ENCODE assay signal across 12 cellular contexts in the genomic region with DNA sequence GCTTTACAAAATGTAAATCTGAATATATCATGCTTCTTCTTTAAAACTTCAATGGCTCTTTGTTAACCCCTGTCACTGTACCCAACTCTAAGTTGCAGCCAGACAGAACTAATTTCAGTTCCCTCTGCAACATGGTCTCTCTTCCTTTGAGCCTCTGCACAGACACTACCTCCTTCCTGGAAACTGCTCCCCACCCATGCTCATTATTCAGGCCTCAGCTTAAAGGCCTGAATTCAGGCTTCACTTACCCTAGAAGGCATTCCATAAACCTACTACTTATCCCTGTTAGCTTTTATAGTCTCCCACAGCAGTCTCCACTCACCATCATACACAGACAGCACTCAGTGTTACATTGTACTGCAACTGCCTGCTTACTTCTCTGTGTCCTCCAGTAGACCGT. TPM values are rescaled to one million over a fixed set of nuclear protein-coding genes. Genes with fewer than 3 reads are reported as not detected.
DNase-seq lines count a peak whose midpoint lies in the region; ATAC-seq and TF ChIP-seq lines count a peak whose summit lies in the region.
"Had no signal": no experiment of that assay in that cellular context is flagged by ENCODE, and none has a peak within 500 bp of the region (broad histone marks: within the 10 kb centered on the region; RNA-seq: fewer than 3 reads in every experiment).

No MANE protein-coding gene starts in this region.

- H3K9me3 ChIP-seq in mucosa of rectum (ENCODE audit: control insufficient read depth in 2 of 2, low read length in 2 of 2) (no peaks in the 10 kb centered on the region), heart right ventricle (no peaks in the 10 kb centered on the region)
- H3K9me3 ChIP-seq in effector memory CD4-positive, alpha-beta T cell (ENCODE audit: control insufficient read depth, low read length) = no peaks in the 10 kb centered on the region

- H3K9ac ChIP-seq in mucosa of rectum (ENCODE audit: low read depth in 1 of 2, low read length in 2 of 2) = no peak overlapping the region

- H3K27ac ChIP-seq in mucosa of rectum (ENCODE audit: low read depth in 2 of 2, low read length in 2 of 2) (peak overlapping the region; percentile 10 to 54), heart right ventricle (peak overlapping the region in 3 of 10 donors; percentile 39 to 89 (median 61))
- H3K27ac ChIP-seq in effector memory CD4-positive, alpha-beta T cell (ENCODE audit: insufficient read depth, low read length, poor library complexity, severe bottlenecking) = no peak overlapping the region

- ATAC-seq in GM18511 (IDR thresholded peaks at IDR 0.05; ENCODE audit: unreplicated experiment) (peak; percentile 27), GM21717 (IDR thresholded peaks at IDR 0.05; ENCODE audit: unreplicated experiment) (peak; percentile 29), HG03442 (IDR thresholded peaks at IDR 0.05; ENCODE audit: unreplicated experiment) (peak; percentile 14), heart right ventricle (no peak)
- ATAC-seq: activated T-cell treated with anti-CD3 and anti-CD28 coated beads, Interleukin-2, amount 50 U/mL, for 4 hours; right cardiac atrium had no signal

- H3K4me3 ChIP-seq in mucosa of rectum (ENCODE audit: low read length in 2 of 2) = no peak overlapping the region
- no peak overlapping the region for H3K4me3 ChIP-seq in effector memory CD4-positive, alpha-beta T cell (ENCODE audit: insufficient read depth, low read depth, low read length, poor library complexity, severe bottlenecking)
- H3K4me3 ChIP-seq in heart right ventricle = no peak overlapping the region

- intact Hi-C loops in heart right ventricle (cut with DNase I) = loop anchor here in 6 of 10 donors (5.0 kb wide), 5 partner anchors 40 to 90 kb away; no protein-coding TSS in a partner anchor

- TF ChIP-seq CTCF in heart right ventricle (IDR thresholded peaks at IDR 0.05) = no peak

- DNase-seq in NCI-H1436 (lab: John Stamatoyannopoulos, UW) = no peak
- no peak for DNase-seq in effector memory CD4-positive, alpha-beta T cell
- DNase-seq in heart right ventricle = no peak
- no peak for DNase-seq in NCI-H146 (lab: John Stamatoyannopoulos, UW)
- DNase-seq: activated T-cell treated with anti-CD3 and anti-CD28 coated beads, Interleukin-2, amount 50 U/mL, for 4 hours; CD4-positive, alpha-beta T cell; Kasumi-1; right cardiac atrium had no signal

- H3K27me3 ChIP-seq in mucosa of rectum (ENCODE audit: control insufficient read depth in 2 of 2, insufficient read depth in 2 of 2, low read length in 2 of 2) (no peaks in the 10 kb centered on the region), heart right ventricle (no peaks in the 10 kb centered on the region)
- no peaks in the 10 kb centered on the region for H3K27me3 ChIP-seq in effector memory CD4-positive, alpha-beta T cell (replicated peaks; ENCODE audit: control insufficient read depth, insufficient read depth, low read length, poor library complexity, severe bottlenecking)

- H3K4me1 ChIP-seq in mucosa of rectum (ENCODE audit: control insufficient read depth in 2 of 2, insufficient read depth in 2 of 2, low read length in 2 of 2) = peaks cover 11 to 12% of the 10 kb centered on the region in 2 donors
- H3K4me1 ChIP-seq in effector memory CD4-positive, alpha-beta T cell (ENCODE audit: control insufficient read depth, insufficient read depth, low read length, poor library complexity, severe bottlenecking) = peaks cover 18% of the 10 kb centered on the region
- H3K4me1 ChIP-seq in heart right ventricle = peaks cover 0 to 55% (median 21%) of the 10 kb centered on the region in 9 donors

- 97 to 98% methylated on average over 1 of the region's 1 CpG for WGBS in heart right ventricle, 2 donors

- no peaks in the 10 kb centered on the region for H3K36me3 ChIP-seq in mucosa of rectum (ENCODE audit: control insufficient read depth in 2 of 2, insufficient read depth in 2 of 2, low read length in 2 of 2)
- no peaks in the 10 kb centered on the region for H3K36me3 ChIP-seq in effector memory CD4-positive, alpha-beta T cell (ENCODE audit: control insufficient read depth, insufficient read depth, low read length)
- no peaks in the 10 kb centered on the region for H3K36me3 ChIP-seq in heart right ventricle

RNA-seq across cellular contexts. Expression of a gene that starts 2.6 kb away (rescaled TPM):
- 1 to 10 TPM; 3.5 to 10.0 (median 6.1) TPM for total RNA-seq in heart right ventricle
- 1 to 10 TPM; 1.5 to 1.6 TPM for polyA plus RNA-seq in heart right ventricle

Comparison
In these comparisons a context has a peak if more than half of its experiments do, and no peak if none do; other contexts are left out.
1. ATAC-seq: peak in GM18511 (single experiment), GM21717 (single experiment) and HG03442 (single experiment); none in heart right ventricle (0 of 8).